In genomic region chr2:174511580-174512260, GRCh38 we compare ENCODE assay signal across 1 cellular context.
TF ChIP-seq lines count a peak whose summit lies in the region.

No MANE protein-coding gene starts in this region.

TF ChIP-seq in HepG2, 621 proteins besides CTCF, POLR2A, EP300 and RAD21:
- TF ChIP-seq ZFP90 (CRISPR knock-in tag; IDR thresholded peaks at IDR 0.05; ENCODE audit: borderline replicate concordance) = no peak
- TF ChIP-seq ZNF7 (CRISPR knock-in tag; IDR thresholded peaks at IDR 0.05) = peak; percentile 59; the same call in 1 of the 2 replicates
